Comparison of ENCODE assay signal across 15 cellular contexts in genomic region chr4:7046971-7047370, GRCh38. TPM values are rescaled to one million over a fixed set of nuclear protein-coding genes. Genes with fewer than 3 reads are reported as not detected.
DNase-seq lines count a peak whose midpoint lies in the region; ATAC-seq and TF ChIP-seq lines count a peak whose summit lies in the region.
"Had no signal": no experiment of that assay in that cellular context is flagged by ENCODE, and none has a peak within 500 bp of the region (broad histone marks: within the 10 kb centered on the region; RNA-seq: fewer than 3 reads in every experiment).

No MANE protein-coding gene starts in this region.

- H3K36me3 Mint-ChIP-seq in activated naive CD4-positive, alpha-beta T cell treated with anti-CD3 and anti-CD28 coated beads, Interleukin-2, amount 50 U/mL, for 24 hours: no peaks in the 10 kb centered on the region
- H3K36me3 Mint-ChIP-seq in activated naive CD4-positive, alpha-beta T cell treated with anti-CD3 and anti-CD28 coated beads, Interleukin-2, amount 10 ng/mL, durations not matched to agents 7 days and 5 days: peaks cover 22% of the 10 kb centered on the region
- peaks cover 3% of the 10 kb centered on the region for H3K36me3 Mint-ChIP-seq in memory B cell
- H3K36me3 Mint-ChIP-seq in stimulated activated memory B cell treated with anti-CD40 and anti-IgM and Interleukin-4, amounts not matched to agents 10 μg/mL and 1 μg/mL and 100 μg/mL, for 72 hours: peaks cover 16% of the 10 kb centered on the region
- H3K36me3 Mint-ChIP-seq in mesothelial cell of epicardium: peaks cover 5% of the 10 kb centered on the region

- DNase-seq in activated naive CD4-positive, alpha-beta T cell treated with anti-CD3 and anti-CD28 coated beads, Interleukin-2, amount 10 ng/mL, durations not matched to agents 7 days and 5 days: no peak
- DNase-seq in RWPE1 (ENCODE audit: low spot score): no peak
- no peak for DNase-seq in memory B cell (ENCODE audit: low spot score in 2 of 2)
- DNase-seq in mesothelial cell of epicardium (ENCODE audit: low spot score in 2 of 2, unreplicated experiment in 2 of 2): no peak
- DNase-seq: activated CD4-positive, alpha-beta T cell treated with anti-CD3 and anti-CD28 coated beads for 4 hours; Calu3; foreskin fibroblast; GF-D8; NCI-H187 treated with DMSO at 0.1 percent for 48 hours had no signal

- H3K9me3 Mint-ChIP-seq in activated naive CD4-positive, alpha-beta T cell treated with anti-CD3 and anti-CD28 coated beads, Interleukin-2, amount 50 U/mL, for 24 hours: no peaks in the 10 kb centered on the region
- no peaks in the 10 kb centered on the region for H3K9me3 Mint-ChIP-seq in activated naive CD4-positive, alpha-beta T cell treated with anti-CD3 and anti-CD28 coated beads, Interleukin-2, amount 10 ng/mL, durations not matched to agents 7 days and 5 days
- no peaks in the 10 kb centered on the region for H3K9me3 Mint-ChIP-seq in memory B cell
- no peaks in the 10 kb centered on the region for H3K9me3 Mint-ChIP-seq in stimulated activated memory B cell treated with anti-CD40 and anti-IgM and Interleukin-4, amounts not matched to agents 10 μg/mL and 1 μg/mL and 100 μg/mL, for 72 hours
- H3K9me3 Mint-ChIP-seq in mesothelial cell of epicardium: no peaks in the 10 kb centered on the region

- ATAC-seq in memory B cell (ENCODE audit: low read depth) (no peak), HG02763 (IDR thresholded peaks at IDR 0.05; ENCODE audit: unreplicated experiment) (no peak), GM19035 (IDR thresholded peaks at IDR 0.05; ENCODE audit: unreplicated experiment) (no peak)
- no peak for ATAC-seq in stimulated activated memory B cell treated with anti-CD40 and anti-IgM and Interleukin-4, amounts not matched to agents 10 μg/mL and 1 μg/mL and 100 μg/mL, for 72 hours
- ATAC-seq: mucosa of descending colon had no signal

- peak overlapping the region; percentile 83 for H3K27ac Mint-ChIP-seq in activated naive CD4-positive, alpha-beta T cell treated with anti-CD3 and anti-CD28 coated beads, Interleukin-2, amount 50 U/mL, for 24 hours
- no peak overlapping the region for H3K27ac Mint-ChIP-seq in activated naive CD4-positive, alpha-beta T cell treated with anti-CD3 and anti-CD28 coated beads, Interleukin-2, amount 10 ng/mL, durations not matched to agents 7 days and 5 days
- H3K27ac Mint-ChIP-seq in memory B cell: peak overlapping the region; percentile 60
- peak overlapping the region; percentile 73 for H3K27ac Mint-ChIP-seq in stimulated activated memory B cell treated with anti-CD40 and anti-IgM and Interleukin-4, amounts not matched to agents 10 μg/mL and 1 μg/mL and 100 μg/mL, for 72 hours
- H3K27ac Mint-ChIP-seq in mesothelial cell of epicardium: no peak overlapping the region

- H3K4me3 Mint-ChIP-seq in activated naive CD4-positive, alpha-beta T cell treated with anti-CD3 and anti-CD28 coated beads, Interleukin-2, amount 50 U/mL, for 24 hours: peak overlapping the region; percentile 30
- no peak overlapping the region for H3K4me3 Mint-ChIP-seq in activated naive CD4-positive, alpha-beta T cell treated with anti-CD3 and anti-CD28 coated beads, Interleukin-2, amount 10 ng/mL, durations not matched to agents 7 days and 5 days
- H3K4me3 Mint-ChIP-seq in memory B cell (peak overlapping the region; percentile 88), mesothelial cell of epicardium (no peak overlapping the region)
- H3K4me3 Mint-ChIP-seq in stimulated activated memory B cell treated with anti-CD40 and anti-IgM and Interleukin-4, amounts not matched to agents 10 μg/mL and 1 μg/mL and 100 μg/mL, for 72 hours: peak overlapping the region; percentile 94

- H3K27ac ChIP-seq in RWPE1: 0 out of 2 replicates have a peak overlapping the region, but pooled peaks have one; percentile 5
- H3K27ac ChIP-seq: SJSA1 had no signal

- POLR2A ChIA-PET in RWPE1 (lab: Yijun Ruan, JAX; ENCODE audit: low non-redundant PET): no interaction called here

- CTCF ChIA-PET in activated naive CD4-positive, alpha-beta T cell treated with anti-CD3 and anti-CD28 coated beads, Interleukin-2, amount 10 ng/mL, durations not matched to agents 7 days and 5 days (lab: Charles Lee): interaction anchor here (8.4 kb wide), 1 partner anchor 22 kb away, joined by 122 read pairs; the partner anchor contains the start of gene GRPEL1
- CTCF ChIA-PET in RWPE1 (lab: Yijun Ruan, JAX): interaction anchor here (0.6 kb wide), 1 partner anchor 954 kb away, joined by 4 read pairs; no protein-coding TSS in a partner anchor

- H3K4me1 Mint-ChIP-seq in activated naive CD4-positive, alpha-beta T cell treated with anti-CD3 and anti-CD28 coated beads, Interleukin-2, amount 50 U/mL, for 24 hours: peaks cover 54% of the 10 kb centered on the region
- H3K4me1 Mint-ChIP-seq in activated naive CD4-positive, alpha-beta T cell treated with anti-CD3 and anti-CD28 coated beads, Interleukin-2, amount 10 ng/mL, durations not matched to agents 7 days and 5 days: peaks cover 51% of the 10 kb centered on the region
- peaks cover 44% of the 10 kb centered on the region for H3K4me1 Mint-ChIP-seq in memory B cell
- peaks cover 60% of the 10 kb centered on the region for H3K4me1 Mint-ChIP-seq in stimulated activated memory B cell treated with anti-CD40 and anti-IgM and Interleukin-4, amounts not matched to agents 10 μg/mL and 1 μg/mL and 100 μg/mL, for 72 hours
- peaks cover 27% of the 10 kb centered on the region for H3K4me1 Mint-ChIP-seq in mesothelial cell of epicardium

- TF ChIP-seq CTCF in RWPE1 (conservative IDR thresholded peaks at IDR 0.05; ENCODE audit: low read depth) (no peak), mesothelial cell of epicardium (IDR thresholded peaks at IDR 0.05; ENCODE audit: unreplicated experiment) (no peak)

- no peaks in the 10 kb centered on the region for H3K27me3 Mint-ChIP-seq in activated naive CD4-positive, alpha-beta T cell treated with anti-CD3 and anti-CD28 coated beads, Interleukin-2, amount 50 U/mL, for 24 hours
- peaks cover 10% of the 10 kb centered on the region for H3K27me3 Mint-ChIP-seq in activated naive CD4-positive, alpha-beta T cell treated with anti-CD3 and anti-CD28 coated beads, Interleukin-2, amount 10 ng/mL, durations not matched to agents 7 days and 5 days
- no peaks in the 10 kb centered on the region for H3K27me3 Mint-ChIP-seq in memory B cell
- no peaks in the 10 kb centered on the region for H3K27me3 Mint-ChIP-seq in stimulated activated memory B cell treated with anti-CD40 and anti-IgM and Interleukin-4, amounts not matched to agents 10 μg/mL and 1 μg/mL and 100 μg/mL, for 72 hours
- peaks cover 1% of the 10 kb centered on the region for H3K27me3 Mint-ChIP-seq in mesothelial cell of epicardium (ENCODE audit: low read depth)

RNA-seq across cellular contexts. Expression of gene TADA2B, which starts 3.8 kb away (rescaled TPM):
- 16.5 to 19.0 TPM (median 17.4 TPM) in 3 replicates for total RNA-seq in mesothelial cell of epicardium

RNA-seq across cellular contexts. Expression of gene GRPEL1, which starts 20.9 kb away (rescaled TPM):
- 15.5 to 17.9 TPM (median 17.3 TPM) in 3 replicates for total RNA-seq in mesothelial cell of epicardium

Comparison
In these comparisons a context has a peak if more than half of its experiments do, and no peak if none do; other contexts are left out.
1. H3K27ac Mint-ChIP-seq: peak in activated naive CD4-positive, alpha-beta T cell treated with anti-CD3 and anti-CD28 coated beads, Interleukin-2, amount 50 U/mL, for 24 hours (single experiment), memory B cell (single experiment) and stimulated activated memory B cell treated with anti-CD40 and anti-IgM and Interleukin-4, amounts not matched to agents 10 μg/mL and 1 μg/mL and 100 μg/mL, for 72 hours (single experiment); none in activated naive CD4-positive, alpha-beta T cell treated with anti-CD3 and anti-CD28 coated beads, Interleukin-2, amount 10 ng/mL, durations not matched to agents 7 days and 5 days (single experiment) and mesothelial cell of epicardium (single experiment).
2. H3K4me3 Mint-ChIP-seq: peak in activated naive CD4-positive, alpha-beta T cell treated with anti-CD3 and anti-CD28 coated beads, Interleukin-2, amount 50 U/mL, for 24 hours (single experiment), memory B cell (single experiment) and stimulated activated memory B cell treated with anti-CD40 and anti-IgM and Interleukin-4, amounts not matched to agents 10 μg/mL and 1 μg/mL and 100 μg/mL, for 72 hours (single experiment); none in activated naive CD4-positive, alpha-beta T cell treated with anti-CD3 and anti-CD28 coated beads, Interleukin-2, amount 10 ng/mL, durations not matched to agents 7 days and 5 days (single experiment) and mesothelial cell of epicardium (single experiment).